ENCODE assay signal across 3 cellular contexts in the genomic region with DNA sequence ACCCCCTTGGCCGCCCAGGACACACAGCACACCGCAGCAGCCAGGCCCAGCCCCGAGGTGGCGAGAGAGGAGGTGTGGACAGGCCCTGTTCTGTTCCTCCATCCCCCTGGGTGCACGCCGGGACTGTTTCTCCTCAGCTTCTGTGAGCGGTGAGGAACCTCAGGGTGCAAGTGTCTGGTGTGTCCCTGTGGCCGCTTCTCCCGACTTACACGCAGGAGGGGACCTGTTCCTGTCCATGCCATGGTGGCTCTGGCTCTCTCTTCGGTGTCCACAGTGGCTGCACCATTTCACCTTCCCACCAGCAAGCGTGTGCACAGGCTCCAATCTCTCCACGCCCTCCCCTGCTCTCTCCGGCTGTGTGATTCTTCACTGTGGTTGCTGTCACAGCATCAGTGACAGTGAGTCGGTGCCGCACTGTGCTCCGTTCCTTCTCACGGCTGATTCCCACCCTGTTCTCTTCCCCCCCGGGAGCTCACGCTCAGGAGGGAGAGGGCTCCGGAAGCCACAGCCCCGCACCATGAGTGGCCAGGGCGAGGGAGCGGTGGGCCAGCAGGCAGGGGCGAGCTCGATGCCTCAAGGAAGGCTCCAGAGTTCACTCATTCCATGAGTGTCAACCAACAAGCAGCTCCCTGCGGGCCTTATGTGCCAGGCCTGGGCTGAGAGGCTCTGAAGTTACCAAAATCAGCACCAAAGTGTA.
TF ChIP-seq lines count a peak whose summit lies in the region.

No MANE protein-coding gene starts in this region.

TF ChIP-seq in SK-N-SH, 30 proteins besides CTCF, POLR2A, EP300 and RAD21 (continued from another document):
- TF ChIP-seq USF1 (IDR thresholded peaks at IDR 0.05; ENCODE audit: borderline replicate concordance, low read depth) (no peak), FOXJ3 (CRISPR knock-in tag; IDR thresholded peaks at IDR 0.05) (no peak), YY1 (IDR thresholded peaks at IDR 0.05; ENCODE audit: low read depth) (no peak), MEF2A (IDR thresholded peaks at IDR 0.05; ENCODE audit: borderline replicate concordance, low read depth) (no peak), ELF1 (IDR thresholded peaks at IDR 0.05) (no peak), RCOR1 (IDR thresholded peaks at IDR 0.05; ENCODE audit: low read length) (no peak), TCF12 (IDR thresholded peaks at IDR 0.05) (no peak), REST (IDR thresholded peaks at IDR 0.05; ENCODE audit: low read depth, low read length) (no peak), RFX5 (IDR thresholded peaks at IDR 0.05; ENCODE audit: low read length) (no peak), MXI1 (IDR thresholded peaks at IDR 0.05; ENCODE audit: low read depth, low read length) (no peak), GABPA (IDR thresholded peaks at IDR 0.05; ENCODE audit: low read depth) (no peak), EZH2phosphoT487 (IDR thresholded peaks at IDR 0.05; ENCODE audit: borderline replicate concordance, low read depth) (no peak), FOSL2 (IDR thresholded peaks at IDR 0.05; ENCODE audit: borderline replicate concordance, low read depth) (no peak), GATA2 (CRISPR knock-in tag; IDR thresholded peaks at IDR 0.05) (no peak)
- TF ChIP-seq, protein P1, sequence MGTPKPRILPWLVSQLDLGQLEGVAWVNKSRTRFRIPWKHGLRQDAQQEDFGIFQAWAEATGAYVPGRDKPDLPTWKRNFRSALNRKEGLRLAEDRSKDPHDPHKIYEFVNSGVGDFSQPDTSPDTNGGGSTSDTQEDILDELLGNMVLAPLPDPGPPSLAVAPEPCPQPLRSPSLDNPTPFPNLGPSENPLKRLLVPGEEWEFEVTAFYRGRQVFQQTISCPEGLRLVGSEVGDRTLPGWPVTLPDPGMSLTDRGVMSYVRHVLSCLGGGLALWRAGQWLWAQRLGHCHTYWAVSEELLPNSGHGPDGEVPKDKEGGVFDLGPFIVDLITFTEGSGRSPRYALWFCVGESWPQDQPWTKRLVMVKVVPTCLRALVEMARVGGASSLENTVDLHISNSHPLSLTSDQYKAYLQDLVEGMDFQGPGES (IDR thresholded peaks at IDR 0.05; ENCODE audit: low read depth, low read length) = no peak

TF ChIP-seq in SK-N-SH treated with all-trans-retinoic acid at 6 μM for 48 hours, 23 proteins besides CTCF, POLR2A, EP300 and RAD21 (continued from another document and continues in another):
- TF ChIP-seq, protein P2, sequence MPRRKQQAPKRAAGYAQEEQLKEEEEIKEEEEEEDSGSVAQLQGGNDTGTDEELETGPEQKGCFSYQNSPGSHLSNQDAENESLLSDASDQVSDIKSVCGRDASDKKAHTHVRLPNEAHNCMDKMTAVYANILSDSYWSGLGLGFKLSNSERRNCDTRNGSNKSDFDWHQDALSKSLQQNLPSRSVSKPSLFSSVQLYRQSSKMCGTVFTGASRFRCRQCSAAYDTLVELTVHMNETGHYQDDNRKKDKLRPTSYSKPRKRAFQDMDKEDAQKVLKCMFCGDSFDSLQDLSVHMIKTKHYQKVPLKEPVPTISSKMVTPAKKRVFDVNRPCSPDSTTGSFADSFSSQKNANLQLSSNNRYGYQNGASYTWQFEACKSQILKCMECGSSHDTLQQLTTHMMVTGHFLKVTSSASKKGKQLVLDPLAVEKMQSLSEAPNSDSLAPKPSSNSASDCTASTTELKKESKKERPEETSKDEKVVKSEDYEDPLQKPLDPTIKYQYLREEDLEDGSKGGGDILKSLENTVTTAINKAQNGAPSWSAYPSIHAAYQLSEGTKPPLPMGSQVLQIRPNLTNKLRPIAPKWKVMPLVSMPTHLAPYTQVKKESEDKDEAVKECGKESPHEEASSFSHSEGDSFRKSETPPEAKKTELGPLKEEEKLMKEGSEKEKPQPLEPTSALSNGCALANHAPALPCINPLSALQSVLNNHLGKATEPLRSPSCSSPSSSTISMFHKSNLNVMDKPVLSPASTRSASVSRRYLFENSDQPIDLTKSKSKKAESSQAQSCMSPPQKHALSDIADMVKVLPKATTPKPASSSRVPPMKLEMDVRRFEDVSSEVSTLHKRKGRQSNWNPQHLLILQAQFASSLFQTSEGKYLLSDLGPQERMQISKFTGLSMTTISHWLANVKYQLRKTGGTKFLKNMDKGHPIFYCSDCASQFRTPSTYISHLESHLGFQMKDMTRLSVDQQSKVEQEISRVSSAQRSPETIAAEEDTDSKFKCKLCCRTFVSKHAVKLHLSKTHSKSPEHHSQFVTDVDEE (CRISPR knock-in tag; IDR thresholded peaks at IDR 0.05) = no peak
- TF ChIP-seq SNAI2 (CRISPR knock-in tag; IDR thresholded peaks at IDR 0.05) (no peak), ESRRG (CRISPR knock-in tag; IDR thresholded peaks at IDR 0.05) (no peak), ZC3H10 (CRISPR knock-in tag; IDR thresholded peaks at IDR 0.05) (no peak), CREB5 (CRISPR knock-in tag; IDR thresholded peaks at IDR 0.05; ENCODE audit: low read depth) (no peak), ZNF70 (CRISPR knock-in tag; IDR thresholded peaks at IDR 0.05) (no peak), ZNF8 (CRISPR knock-in tag; IDR thresholded peaks at IDR 0.05) (no peak), GLIS3 (CRISPR knock-in tag; IDR thresholded peaks at IDR 0.05) (no peak), TCF4 (CRISPR knock-in tag; IDR thresholded peaks at IDR 0.05; ENCODE audit: borderline replicate concordance) (no peak), CSDC2 (CRISPR knock-in tag; IDR thresholded peaks at IDR 0.05) (no peak), PATZ1 (CRISPR knock-in tag; IDR thresholded peaks at IDR 0.05; ENCODE audit: borderline replicate concordance) (no peak)
- TF ChIP-seq, protein P3, sequence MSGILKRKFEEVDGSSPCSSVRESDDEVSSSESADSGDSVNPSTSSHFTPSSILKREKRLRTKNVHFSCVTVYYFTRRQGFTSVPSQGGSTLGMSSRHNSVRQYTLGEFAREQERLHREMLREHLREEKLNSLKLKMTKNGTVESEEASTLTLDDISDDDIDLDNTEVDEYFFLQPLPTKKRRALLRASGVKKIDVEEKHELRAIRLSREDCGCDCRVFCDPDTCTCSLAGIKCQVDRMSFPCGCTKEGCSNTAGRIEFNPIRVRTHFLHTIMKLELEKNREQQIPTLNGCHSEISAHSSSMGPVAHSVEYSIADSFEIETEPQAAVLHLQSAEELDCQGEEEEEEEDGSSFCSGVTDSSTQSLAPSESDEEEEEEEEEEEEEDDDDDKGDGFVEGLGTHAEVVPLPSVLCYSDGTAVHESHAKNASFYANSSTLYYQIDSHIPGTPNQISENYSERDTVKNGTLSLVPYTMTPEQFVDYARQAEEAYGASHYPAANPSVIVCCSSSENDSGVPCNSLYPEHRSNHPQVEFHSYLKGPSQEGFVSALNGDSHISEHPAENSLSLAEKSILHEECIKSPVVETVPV (CRISPR knock-in tag; IDR thresholded peaks at IDR 0.05) = no peak

TF ChIP-seq in WTC11, 78 proteins besides CTCF, POLR2A, EP300 and RAD21 (continued from another document):
- TF ChIP-seq, protein P4, sequence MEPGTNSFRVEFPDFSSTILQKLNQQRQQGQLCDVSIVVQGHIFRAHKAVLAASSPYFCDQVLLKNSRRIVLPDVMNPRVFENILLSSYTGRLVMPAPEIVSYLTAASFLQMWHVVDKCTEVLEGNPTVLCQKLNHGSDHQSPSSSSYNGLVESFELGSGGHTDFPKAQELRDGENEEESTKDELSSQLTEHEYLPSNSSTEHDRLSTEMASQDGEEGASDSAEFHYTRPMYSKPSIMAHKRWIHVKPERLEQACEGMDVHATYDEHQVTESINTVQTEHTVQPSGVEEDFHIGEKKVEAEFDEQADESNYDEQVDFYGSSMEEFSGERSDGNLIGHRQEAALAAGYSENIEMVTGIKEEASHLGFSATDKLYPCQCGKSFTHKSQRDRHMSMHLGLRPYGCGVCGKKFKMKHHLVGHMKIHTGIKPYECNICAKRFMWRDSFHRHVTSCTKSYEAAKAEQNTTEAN (CRISPR knock-in tag; IDR thresholded peaks at IDR 0.05) = no peak
- no peak for TF ChIP-seq ELF4 (CRISPR knock-in tag; IDR thresholded peaks at IDR 0.05; ENCODE audit: low read depth)
- TF ChIP-seq IRF1 (CRISPR knock-in tag; IDR thresholded peaks at IDR 0.05) = no peak
